In genomic region chr11:67420646-67421420, GRCh38 we compare ENCODE assay signal across 8 cellular contexts. TPM values are rescaled to one million over a fixed set of nuclear protein-coding genes. Genes with fewer than 3 reads are reported as not detected.
DNase-seq lines count a peak whose midpoint lies in the region; ATAC-seq, FAIRE-seq and TF ChIP-seq lines count a peak whose summit lies in the region.

No MANE protein-coding gene starts in this region.

- 1% methylated on average over 63 to 96 of the region's 96 CpGs for WGBS in pancreas, 2 donors
- WGBS in thyroid gland, 2 donors = 2% methylated on average over 16 to 20 of the region's 96 CpGs

- ATAC-seq in HG02588 (IDR thresholded peaks at IDR 0.05; ENCODE audit: unreplicated experiment) = peak; percentile 85
- peak; percentile 93 for ATAC-seq in SK-N-SH treated with all-trans-retinoic acid at 6 μM for 48 hours
- ATAC-seq in pancreas = peak; percentile 91 to 97 (median 94)

- intact Hi-C loops in head of caudate nucleus (cut with DNase I) = no loop called here
- intact Hi-C loops in pancreas (cut with DNase I) = no loop called here
- intact Hi-C loops in thyroid gland (cut with DNase I) = loop anchor here (5.0 kb wide), 1 partner anchor 46 kb away; the partner anchor contains the start of gene TMEM134

- H3K9me3 ChIP-seq in pancreas (no peaks in the 10 kb centered on the region), thyroid gland (no peaks in the 10 kb centered on the region)

- peaks cover 46% of the 10 kb centered on the region for H3K4me1 Mint-ChIP-seq in activated naive CD8-positive, alpha-beta T cell (ENCODE audit: low read depth)

- no peaks in the 10 kb centered on the region for H3K9me3 Mint-ChIP-seq in activated naive CD8-positive, alpha-beta T cell (ENCODE audit: low read depth)

- DNase-seq in GM04504 (ENCODE audit: low read depth) (peak; percentile 72), NCI-H1105 (lab: John Stamatoyannopoulos, UW) (peak; percentile 93), head of caudate nucleus (peak; percentile 88 to 99 (median 96)), pancreas (peak; percentile 95 to 100 (median 100)), thyroid gland (peak; percentile 97)

- H3K4me1 ChIP-seq in pancreas (peaks cover 0 to 13% (median 11%) of the 10 kb centered on the region in 3 donors), thyroid gland (peaks cover 14 to 51% of the 10 kb centered on the region in 2 donors)

- H3K4me3 Mint-ChIP-seq in activated naive CD8-positive, alpha-beta T cell = peak overlapping the region; percentile 85

- H3K27ac Mint-ChIP-seq in activated naive CD8-positive, alpha-beta T cell = peak overlapping the region; percentile 87

- no peaks in the 10 kb centered on the region for H3K36me3 Mint-ChIP-seq in activated naive CD8-positive, alpha-beta T cell

- no peaks in the 10 kb centered on the region for H3K27me3 ChIP-seq in pancreas
- H3K27me3 ChIP-seq in thyroid gland = no peaks in the 10 kb centered on the region

- H3K36me3 ChIP-seq in pancreas (no peaks in the 10 kb centered on the region), thyroid gland (no peaks in the 10 kb centered on the region)

- no peak for FAIRE-seq in pancreas (lab: Jason Lieb, UNC)

- H3K27ac ChIP-seq in pancreas (peak overlapping the region; percentile 88 to 95 (median 93)), thyroid gland (peak overlapping the region; percentile 58 to 84 (median 80))

- TF ChIP-seq CTCF in pancreas (IDR thresholded peaks at IDR 0.05) = no peak
- peak in 1 of 6 experiments; percentile 27 for TF ChIP-seq CTCF in thyroid gland (IDR thresholded peaks at IDR 0.05)

- peak; percentile 21 to 87 for TF ChIP-seq POLR2A in thyroid gland (IDR thresholded peaks at IDR 0.05)

- H3K27me3 Mint-ChIP-seq in activated naive CD8-positive, alpha-beta T cell = no peaks in the 10 kb centered on the region

- peak overlapping the region; percentile 44 to 88 (median 68) for H3K4me3 ChIP-seq in pancreas
- H3K4me3 ChIP-seq in thyroid gland (replicated peaks in 1 of 3) = peak overlapping the region; percentile 49 to 60 (median 54)

TF ChIP-seq in SK-N-SH treated with all-trans-retinoic acid at 6 μM for 48 hours, 23 proteins besides CTCF, POLR2A, EP300 and RAD21:
- TF ChIP-seq ZFP3 (CRISPR knock-in tag; IDR thresholded peaks at IDR 0.05) = peak; percentile 47; the same call in 1 of the 2 replicates
- TF ChIP-seq, protein P1, sequence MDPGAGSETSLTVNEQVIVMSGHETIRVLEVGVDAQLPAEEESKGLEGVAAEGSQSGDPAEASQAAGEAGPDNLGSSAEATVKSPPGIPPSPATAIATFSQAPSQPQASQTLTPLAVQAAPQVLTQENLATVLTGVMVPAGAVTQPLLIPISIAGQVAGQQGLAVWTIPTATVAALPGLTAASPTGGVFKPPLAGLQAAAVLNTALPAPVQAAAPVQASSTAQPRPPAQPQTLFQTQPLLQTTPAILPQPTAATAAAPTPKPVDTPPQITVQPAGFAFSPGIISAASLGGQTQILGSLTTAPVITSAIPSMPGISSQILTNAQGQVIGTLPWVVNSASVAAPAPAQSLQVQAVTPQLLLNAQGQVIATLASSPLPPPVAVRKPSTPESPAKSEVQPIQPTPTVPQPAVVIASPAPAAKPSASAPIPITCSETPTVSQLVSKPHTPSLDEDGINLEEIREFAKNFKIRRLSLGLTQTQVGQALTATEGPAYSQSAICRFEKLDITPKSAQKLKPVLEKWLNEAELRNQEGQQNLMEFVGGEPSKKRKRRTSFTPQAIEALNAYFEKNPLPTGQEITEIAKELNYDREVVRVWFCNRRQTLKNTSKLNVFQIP (CRISPR knock-in tag; IDR thresholded peaks at IDR 0.05; ENCODE audit: borderline replicate concordance, low read depth) = no peak

RNA-seq across cellular contexts. Expression of gene CARNS1, which starts 5.4 kb away (rescaled TPM):
- total RNA-seq in pancreas = 1 to 10 TPM in 1 of 6 donors, under 1 TPM in 5; 0.39 to 1.1 (median 0.80) TPM
- 1 to 10 TPM in 1 of 2 donors, under 1 TPM in 1; 0.89 to 2.2 TPM for polyA plus RNA-seq in pancreas
- 1 to 10 TPM; 3.8 to 9.8 (median 5.9) TPM for total RNA-seq in thyroid gland

RNA-seq across cellular contexts. Expression of gene RPS6KB2, which starts 7.5 kb away (rescaled TPM):
- 10 to 100 TPM; 17.6 to 29.3 (median 21.7) TPM for total RNA-seq in pancreas
- 10 to 100 TPM; 57.4 to 71.6 TPM for polyA plus RNA-seq in pancreas
- total RNA-seq in thyroid gland = 100 to 1,000 TPM in 1 of 4 donors, 10 to 100 TPM in 3; 44.1 to 102 (median 62.2) TPM

RNA-seq across cellular contexts. Expression of gene PTPRCAP, which starts 16.6 kb away (rescaled TPM):
- 1 to 10 TPM in 4 of 6 donors, under 1 TPM in 2; 0.63 to 4.1 (median 1.8) TPM for total RNA-seq in pancreas
- polyA plus RNA-seq in pancreas = 10 to 100 TPM; 10.9 to 13.1 TPM
- 1 to 10 TPM; 5.6 to 7.2 (median 6.4) TPM for total RNA-seq in thyroid gland

RNA-seq across cellular contexts. Expression of gene TBC1D10C, which starts 16.9 kb away (rescaled TPM):
- total RNA-seq in pancreas = 1 to 10 TPM in 4 of 6 donors, under 1 TPM in 2; 0.05 to 2.9 (median 1.1) TPM
- polyA plus RNA-seq in pancreas = 1 to 10 TPM; 1.5 to 2.5 TPM
- total RNA-seq in thyroid gland = 10 to 100 TPM in 2 of 4 donors, 1 to 10 TPM in 2; 8.8 to 16.0 (median 11.6) TPM

RNA-seq across cellular contexts. Expression of gene PPP1CA, which starts 19.2 kb away (rescaled TPM):
- total RNA-seq in pancreas = 10 to 100 TPM; 49.0 to 72.8 (median 62.9) TPM
- polyA plus RNA-seq in pancreas = 10 to 100 TPM; 57.7 to 68.5 TPM
- 100 to 1,000 TPM; 164 to 216 (median 191) TPM for total RNA-seq in thyroid gland

Comparison
In these comparisons a context has a peak if more than half of its experiments do, and no peak if none do; other contexts are left out.
1. Peak in every context shown above with its lines: DNase-seq, ATAC-seq, H3K4me3 ChIP-seq and H3K27ac ChIP-seq.